In genomic region chr1:21569820-21570527, GRCh38 we compare ENCODE assay signal across 1 cellular context.
A peak's percentile ranks its signal among the peaks of the same experiment; 100 is the strongest.
TF ChIP-seq lines count a peak whose summit lies in the region.

No MANE protein-coding gene starts in this region.

TF ChIP-seq in K562, 482 proteins besides CTCF, POLR2A, EP300 and RAD21 (continued from another document):
- TF ChIP-seq OTX1 (CRISPR knock-in tag; IDR thresholded peaks at IDR 0.05): no peak
- peak; percentile 15; the same call in 1 of the 2 replicates for TF ChIP-seq NR2C2 (CRISPR knock-in tag; IDR thresholded peaks at IDR 0.05)
- TF ChIP-seq NR2C2 (tag; IDR thresholded peaks at IDR 0.05): no peak
- no peak for TF ChIP-seq MBD2 (IDR thresholded peaks at IDR 0.05; ENCODE audit: borderline replicate concordance, low read depth)
- no peak for TF ChIP-seq RBM14 (IDR thresholded peaks at IDR 0.05; ENCODE audit: borderline replicate concordance, insufficient read depth, low read depth, low read length)
- TF ChIP-seq NR2C1 (IDR thresholded peaks at IDR 0.05): no peak; the same call in 1 of the 2 replicates
- TF ChIP-seq NR2C1 (tag; IDR thresholded peaks at IDR 0.05): peak; percentile 39; the same call in 1 of the 2 replicates
- TF ChIP-seq RBM17 (IDR thresholded peaks at IDR 0.05; ENCODE audit: borderline replicate concordance, low read depth, low read length): no peak
- TF ChIP-seq MIER1 (IDR thresholded peaks at IDR 0.05; ENCODE audit: low read depth): no peak
- TF ChIP-seq HDGF (IDR thresholded peaks at IDR 0.05): no peak
- no peak for TF ChIP-seq IFI16 (CRISPR knock-in tag; IDR thresholded peaks at IDR 0.05)
- no peak for TF ChIP-seq SIRT6 (IDR thresholded peaks at IDR 0.05; ENCODE audit: low read depth, low read length)
- TF ChIP-seq SP1 (CRISPR knock-in tag; IDR thresholded peaks at IDR 0.05): no peak
- TF ChIP-seq KHSRP (IDR thresholded peaks at IDR 0.05): no peak
- TF ChIP-seq CTCFL (IDR thresholded peaks at IDR 0.05; ENCODE audit: borderline replicate concordance, insufficient read depth, low read depth, low read length, poor library complexity, severe bottlenecking): no peak
- TF ChIP-seq SIX5 (IDR thresholded peaks at IDR 0.05; ENCODE audit: borderline replicate concordance in 1 of 2, insufficient read depth in 1 of 2, low read depth in 1 of 2, low read length in 2 of 2): no peak
- no peak for TF ChIP-seq KLF10 (CRISPR knock-in tag; IDR thresholded peaks at IDR 0.05)
